In the genomic region with DNA sequence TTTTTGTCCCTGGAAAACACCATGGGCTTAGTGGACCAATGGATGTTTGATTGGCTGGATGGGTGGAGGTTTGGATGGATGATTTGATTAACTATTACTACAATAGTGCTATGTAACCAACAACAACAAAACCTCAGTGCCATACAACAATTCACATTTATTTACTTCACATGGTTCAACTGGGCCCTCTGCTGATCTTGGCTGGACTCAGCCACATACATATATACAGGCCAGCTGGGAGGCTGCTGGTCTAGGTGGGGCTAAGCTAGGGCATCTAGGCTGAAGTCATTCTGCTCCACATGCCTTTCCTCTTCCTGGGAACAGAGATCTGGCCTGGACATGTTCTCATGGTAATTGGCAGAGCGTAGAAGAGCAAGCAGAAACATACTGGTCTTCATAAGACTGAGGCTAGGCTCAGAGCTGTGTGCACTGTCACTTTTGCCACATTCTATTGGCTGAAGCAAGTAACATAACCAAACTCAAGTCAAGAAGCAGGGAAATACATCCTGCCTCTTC, we compare ENCODE assay signal across 27 cellular contexts.
"Had no signal": no experiment of that assay in that cellular context is flagged by ENCODE, and none has a peak within 500 bp of the region (broad histone marks: within the 10 kb centered on the region; RNA-seq: fewer than 3 reads in every experiment).

No MANE protein-coding gene starts in this region.

- FAIRE-seq: colon, small intestine had no signal

- H3K36me3 Mint-ChIP-seq: activated CD8-positive, alpha-beta memory T cell treated with anti-CD3 and anti-CD28 coated beads, Interleukin-2, amount 10 ng/mL, durations not matched to agents 7 days and 5 days; activated naive CD4-positive, alpha-beta T cell treated with anti-CD3 and anti-CD28 coated beads, Interleukin-2, amount 50 U/mL, for 24 hours; natural killer cell treated with Interleukin-12 subunit alpha and Interleukin-12 subunit beta and Interleukin-15 and Interleukin-18, amount 100 ng/mL, for 72 hours; stimulated activated naive B cell treated with anti-CD40 and anti-IgM and Interleukin-4, amounts not matched to agents 10 μg/mL and 1 μg/mL and 100 μg/mL, for 72 hours had no signal

- H3K27ac Mint-ChIP-seq: activated CD8-positive, alpha-beta memory T cell treated with anti-CD3 and anti-CD28 coated beads, Interleukin-2, amount 10 ng/mL, durations not matched to agents 7 days and 5 days; activated CD8-positive, alpha-beta T cell treated with anti-CD3 and anti-CD28 coated beads, Interleukin-2, amount 10 ng/mL, durations not matched to agents 7 days and 5 days; activated naive CD4-positive, alpha-beta T cell treated with anti-CD3 and anti-CD28 coated beads, Interleukin-2, amount 50 U/mL, for 24 hours; activated naive CD8-positive, alpha-beta T cell treated with anti-CD3 and anti-CD28 coated beads, Interleukin-2, amount 50 U/mL, for 24 hours; activated T-helper 2 cell treated with anti-CD3 and anti-CD28 coated beads, Interferon-gamma antibody, Interleukin-2, Interleukin-4, amounts not matched to agents 10 μg/mL and 5 μg/mL and 100 μg/mL, durations not matched to agents 14 hours and 24 hours and 36 hours; natural killer cell treated with Interleukin-12 subunit alpha and Interleukin-12 subunit beta and Interleukin-15 and Interleukin-18, amount 100 ng/mL, for 72 hours; stimulated activated naive B cell treated with anti-CD40 and anti-IgM and Interleukin-4, amounts not matched to agents 10 μg/mL and 1 μg/mL and 100 μg/mL, for 72 hours; T-helper 17 cell had no signal

- H3K9me3 Mint-ChIP-seq: natural killer cell treated with Interleukin-12 subunit alpha and Interleukin-12 subunit beta and Interleukin-15 and Interleukin-18, amount 100 ng/mL, for 72 hours had no signal

- H3K4me3 ChIP-seq: breast epithelium, heart right ventricle, left lung, lower lobe of right lung, mucosa of descending colon, sigmoid colon, stomach, thyroid gland, upper lobe of right lung had no signal

- H3K9me3 ChIP-seq: breast epithelium, left lung, lower lobe of right lung, sigmoid colon, thyroid gland, upper lobe of right lung had no signal

- DNase-seq: activated CD8-positive, alpha-beta memory T cell treated with anti-CD3 and anti-CD28 coated beads, Interleukin-2, amount 10 ng/mL, durations not matched to agents 7 days and 5 days; activated CD8-positive, alpha-beta T cell treated with anti-CD3 and anti-CD28 coated beads, Interleukin-2, amount 10 ng/mL, durations not matched to agents 7 days and 5 days; activated naive CD8-positive, alpha-beta T cell treated with anti-CD3 and anti-CD28 coated beads, Interleukin-2, amount 50 U/mL, for 24 hours; activated T-cell treated with anti-CD3 and anti-CD28 coated beads, Interleukin-2, amount 50 U/mL, for 48 hours; amygdala; dermis blood vessel endothelial cell; effector CD4-positive, alpha-beta T cell; erythroblast; foreskin fibroblast; heart right ventricle; left lung; lower lobe of right lung; mucosa of descending colon; sigmoid colon; small intestine; stimulated activated CD4-positive, alpha-beta T cell treated with anti-CD3 and anti-CD28 coated beads, Interleukin-4, amount 100 ng/mL, for 24 hours; stimulated activated naive B cell treated with anti-CD40 and anti-IgM and Interleukin-4, amounts not matched to agents 10 μg/mL and 1 μg/mL and 100 μg/mL, for 72 hours; stomach; T-helper 17 cell; T1000; thyroid gland; upper lobe of right lung had no signal

- H3K4me1 Mint-ChIP-seq: activated naive CD4-positive, alpha-beta T cell treated with anti-CD3 and anti-CD28 coated beads, Interleukin-2, amount 50 U/mL, for 24 hours; stimulated activated naive B cell treated with anti-CD40 and anti-IgM and Interleukin-4, amounts not matched to agents 10 μg/mL and 1 μg/mL and 100 μg/mL, for 72 hours; T-helper 17 cell had no signal

- H3K4me1 ChIP-seq: breast epithelium had no signal

- H3K4me3 Mint-ChIP-seq: activated CD8-positive, alpha-beta memory T cell treated with anti-CD3 and anti-CD28 coated beads, Interleukin-2, amount 10 ng/mL, durations not matched to agents 7 days and 5 days; activated CD8-positive, alpha-beta T cell treated with anti-CD3 and anti-CD28 coated beads, Interleukin-2, amount 10 ng/mL, durations not matched to agents 7 days and 5 days; activated naive CD4-positive, alpha-beta T cell treated with anti-CD3 and anti-CD28 coated beads, Interleukin-2, amount 50 U/mL, for 24 hours; activated naive CD8-positive, alpha-beta T cell treated with anti-CD3 and anti-CD28 coated beads, Interleukin-2, amount 50 U/mL, for 24 hours; natural killer cell treated with Interleukin-12 subunit alpha and Interleukin-12 subunit beta and Interleukin-15 and Interleukin-18, amount 100 ng/mL, for 72 hours; stimulated activated naive B cell treated with anti-CD40 and anti-IgM and Interleukin-4, amounts not matched to agents 10 μg/mL and 1 μg/mL and 100 μg/mL, for 72 hours; T-helper 17 cell had no signal

- H3K27me3 ChIP-seq: breast epithelium, heart right ventricle, left lung, sigmoid colon, stomach, thyroid gland, upper lobe of right lung had no signal

- H3K27ac ChIP-seq: breast epithelium, heart right ventricle, left lung, lower lobe of right lung, sigmoid colon, stomach, thyroid gland, upper lobe of right lung had no signal

- H3K36me3 ChIP-seq: breast epithelium, heart right ventricle, left lung, lower lobe of right lung, sigmoid colon, stomach, thyroid gland, upper lobe of right lung had no signal
